ENCODE assay signal across 26 cellular contexts in genomic region chr5:100794218-100794617, GRCh38.
"Had no signal": no experiment of that assay in that cellular context is flagged by ENCODE, and none has a peak within 500 bp of the region (broad histone marks: within the 10 kb centered on the region; RNA-seq: fewer than 3 reads in every experiment).

No MANE protein-coding gene starts in this region.

- H3K9me2 ChIP-seq: SK-N-SH had no signal

- H3K27me3 ChIP-seq: Peyer's patch had no signal

- ATAC-seq: K562, Right ventricle myocardium inferior, T-cell had no signal

- H3K27ac ChIP-seq: HL-60, KMS-11, PC-9, Peyer's patch had no signal

- H3K9ac ChIP-seq: KMS-11, SK-N-SH had no signal

- FAIRE-seq: HTR-8/SVneo, K562 had no signal

- H3K4me1 ChIP-seq: Peyer's patch had no signal

- H3K4me2 ChIP-seq: KMS-11, PC-9, SK-N-SH had no signal

- H3K9me3 ChIP-seq: SK-N-SH had no signal

- H2AFZ ChIP-seq: PC-9 had no signal

- DNase-seq: Kasumi-1, MM.1S, MV-4-11, NCI-H1092, NCI-H1105 treated with DMSO at 0.1 percent for 48 hours, NCI-H1417 treated with DMSO at 0.1 percent for 48 hours, NCI-H146, NCI-H1694 treated with DMSO at 0.1 percent for 48 hours, NCI-H1930, NCI-H2081, NCI-H2107, NCI-H2227 treated with DMSO at 0.1 percent for 48 hours, NCI-H524, NCI-H526 treated with DMSO at 0.1 percent for 48 hours, NCI-H748 treated with DMSO at 0.1 percent for 48 hours, PC-9, Peyer's patch, SIG-M5, SK-N-SH, SW 1271, T-cell had no signal

- H3K36me3 ChIP-seq: Peyer's patch had no signal

- H3K4me3 ChIP-seq: K562, PC-9, Peyer's patch had no signal
